Comparison of ENCODE assay signal across 8 cellular contexts in genomic region chr14:106844608-106845285, GRCh38.
DNase-seq lines count a peak whose midpoint lies in the region; ATAC-seq lines count a peak whose summit lies in the region.

No MANE protein-coding gene starts in this region.

- ATAC-seq in HG03520 (IDR thresholded peaks at IDR 0.05; ENCODE audit: unreplicated experiment): peak; percentile 27
- peak; percentile 59 for ATAC-seq in activated naive CD8-positive, alpha-beta T cell treated with anti-CD3 and anti-CD28 coated beads, Interleukin-2, amount 50 U/mL, for 24 hours
- ATAC-seq in HG03159 (IDR thresholded peaks at IDR 0.05; ENCODE audit: unreplicated experiment): no peak

- H3K9me3 Mint-ChIP-seq in activated naive CD8-positive, alpha-beta T cell treated with anti-CD3 and anti-CD28 coated beads, Interleukin-2, amount 50 U/mL, for 24 hours: no peaks in the 10 kb centered on the region

- peak overlapping the region; percentile 74 for H3K27ac Mint-ChIP-seq in activated naive CD8-positive, alpha-beta T cell treated with anti-CD3 and anti-CD28 coated beads, Interleukin-2, amount 50 U/mL, for 24 hours

- H3K4me3 Mint-ChIP-seq in activated naive CD8-positive, alpha-beta T cell treated with anti-CD3 and anti-CD28 coated beads, Interleukin-2, amount 50 U/mL, for 24 hours: peak overlapping the region; percentile 81

- peak; percentile 37 for DNase-seq in DMS 273 (lab: John Stamatoyannopoulos, UW; ENCODE audit: unreplicated experiment)
- no peak for DNase-seq in DMS 273 treated with DMSO at 0.1 percent for 48 hours (lab: John Stamatoyannopoulos, UW)
- peak; percentile 47 for DNase-seq in T follicular helper cell (ENCODE audit: low read depth)
- peak; percentile 66 for DNase-seq in activated naive CD8-positive, alpha-beta T cell treated with anti-CD3 and anti-CD28 coated beads, Interleukin-2, amount 50 U/mL, for 24 hours
- peak; percentile 42 for DNase-seq in medulla oblongata (ENCODE audit: extremely low spot score)
- DNase-seq in stimulated activated naive CD4-positive, alpha-beta T cell (lab: John Stamatoyannopoulos, UW): peak; percentile 43 to 66 (median 60)

- peaks cover 52% of the 10 kb centered on the region for H3K4me1 Mint-ChIP-seq in activated naive CD8-positive, alpha-beta T cell treated with anti-CD3 and anti-CD28 coated beads, Interleukin-2, amount 50 U/mL, for 24 hours

- H3K36me3 Mint-ChIP-seq in activated naive CD8-positive, alpha-beta T cell treated with anti-CD3 and anti-CD28 coated beads, Interleukin-2, amount 50 U/mL, for 24 hours (ENCODE audit: low read depth): no peaks in the 10 kb centered on the region

- H3K27me3 Mint-ChIP-seq in activated naive CD8-positive, alpha-beta T cell treated with anti-CD3 and anti-CD28 coated beads, Interleukin-2, amount 50 U/mL, for 24 hours: no peaks in the 10 kb centered on the region
